ENCODE assay signal across 9 cellular contexts in genomic region chr2:240024766-240025165, GRCh38. TPM values are rescaled to one million over a fixed set of nuclear protein-coding genes. Genes with fewer than 3 reads are reported as not detected.
DNase-seq lines count a peak whose midpoint lies in the region; ATAC-seq and TF ChIP-seq lines count a peak whose summit lies in the region.
"Had no signal": no experiment of that assay in that cellular context is flagged by ENCODE, and none has a peak within 500 bp of the region (broad histone marks: within the 10 kb centered on the region; RNA-seq: fewer than 3 reads in every experiment).

No MANE protein-coding gene starts in this region.

- H3F3A ChIP-seq in Loucy (ENCODE audit: low read depth), result peaks cover 3% of the 10 kb centered on the region; the same call in 1 of the 2 replicates

- H3K36me3 Mint-ChIP-seq in activated naive CD8-positive, alpha-beta T cell, result peaks cover 8% of the 10 kb centered on the region

- no peak for TF ChIP-seq POLR2A in spleen (IDR thresholded peaks at IDR 0.05)

- intact Hi-C loops in spleen (cut with DNase I; ENCODE audit: low total_unique reads), result no loop called here

- peak; percentile 7 for DNase-seq in CD1c-positive myeloid dendritic cell (ENCODE audit: extremely low spot score)
- DNase-seq in spleen, result no peak
- no peak for DNase-seq in midbrain (lab: John Stamatoyannopoulos, UW)
- DNase-seq in mesenteric fat pad (ENCODE audit: low spot score), result no peak

- H3K4me3 Mint-ChIP-seq in activated naive CD8-positive, alpha-beta T cell, result peak overlapping the region; percentile 99

- H3K9ac ChIP-seq in Loucy (ENCODE audit: low read depth, low read length, poor library complexity, severe bottlenecking), result peak overlapping the region; percentile 76
- H3K9ac ChIP-seq in iPS-15b (ENCODE audit: low read depth, low read length), result peak overlapping the region; percentile 57

- H3K9me2 ChIP-seq in Loucy (replicated peaks; ENCODE audit: low read depth, low read length), result no peaks in the 10 kb centered on the region

- no peak overlapping the region for H2AFZ ChIP-seq in Loucy (ENCODE audit: low read length)

- H3K9me3 ChIP-seq in Loucy (ENCODE audit: insufficient read depth, low read depth, low read length), result no peaks in the 10 kb centered on the region
- H3K9me3 ChIP-seq in iPS-15b (ENCODE audit: control insufficient read depth, insufficient read depth, low read length), result no peaks in the 10 kb centered on the region
- no peaks in the 10 kb centered on the region for H3K9me3 ChIP-seq in spleen

- peak overlapping the region; percentile 98 for H3K27ac Mint-ChIP-seq in activated naive CD8-positive, alpha-beta T cell

- peaks cover 24% of the 10 kb centered on the region for H3K4me1 ChIP-seq in Loucy (ENCODE audit: insufficient read depth, low read length, poor library complexity, severe bottlenecking)
- H3K4me1 ChIP-seq in iPS-15b (ENCODE audit: control insufficient read depth, insufficient read depth, low read length), result no peaks in the 10 kb centered on the region
- peaks cover 11 to 42% (median 29%) of the 10 kb centered on the region in 6 donors for H3K4me1 ChIP-seq in spleen

- 0 to 1% (median 0%) methylated on average over 12 to 22 of the region's 22 CpGs for WGBS in spleen, 5 donors

- H3K79me2 ChIP-seq in Loucy (ENCODE audit: insufficient read depth, low read length), result peaks cover 49% of the 10 kb centered on the region

- TF ChIP-seq CTCF in Loucy (conservative IDR thresholded peaks at IDR 0.05; ENCODE audit: low read length) (no peak), spleen (IDR thresholded peaks at IDR 0.05 in 8 of 11, conservative IDR thresholded peaks at IDR 0.05 in 3 of 11) (no peak)

- peak overlapping the region; percentile 88 for H3K4me3 ChIP-seq in Loucy (ENCODE audit: low read length, poor library complexity, severe bottlenecking)
- peak overlapping the region; percentile 62 for H3K4me3 ChIP-seq in iPS-15b (ENCODE audit: low read depth, low read length)
- H3K4me3 ChIP-seq in spleen, result peak overlapping the region; percentile 80 to 97 (median 90)

- H3K27ac ChIP-seq in spleen, result peak overlapping the region; percentile 92 to 98 (median 96)

- H3K36me3 ChIP-seq in Loucy (ENCODE audit: insufficient read depth, low read length) (peaks cover 16% of the 10 kb centered on the region; the same call in 1 of the 2 replicates), iPS-15b (ENCODE audit: control insufficient read depth, insufficient read depth, low read length) (peaks cover 5% of the 10 kb centered on the region), spleen (peaks cover 0 to 19% (median 15%) of the 10 kb centered on the region in 6 donors)

- peak; percentile 16 for ATAC-seq in GM21515 (IDR thresholded peaks at IDR 0.05; ENCODE audit: unreplicated experiment)

- H3K4me1 Mint-ChIP-seq in activated naive CD8-positive, alpha-beta T cell (ENCODE audit: low read depth), result peaks cover 25% of the 10 kb centered on the region

- no peaks in the 10 kb centered on the region for H3K27me3 ChIP-seq in Loucy (ENCODE audit: insufficient read depth, low read length, poor library complexity, severe bottlenecking)
- peaks cover 3% of the 10 kb centered on the region for H3K27me3 ChIP-seq in iPS-15b (ENCODE audit: control insufficient read depth, insufficient read depth, low read length)
- no peaks in the 10 kb centered on the region for H3K27me3 ChIP-seq in spleen (replicated peaks in 1 of 7)

- peaks cover 29% of the 10 kb centered on the region for H4K20me1 ChIP-seq in Loucy (ENCODE audit: insufficient read depth, low read length, poor library complexity, severe bottlenecking)

- peak overlapping the region; percentile 89 for H3K4me2 ChIP-seq in Loucy (ENCODE audit: low read depth, low read length, poor library complexity, severe bottlenecking)

- no peaks in the 10 kb centered on the region for H3K27me3 Mint-ChIP-seq in activated naive CD8-positive, alpha-beta T cell

- no peaks in the 10 kb centered on the region for H3K9me3 Mint-ChIP-seq in activated naive CD8-positive, alpha-beta T cell (ENCODE audit: low read depth)

RNA-seq across cellular contexts. Expression of gene NDUFA10, which starts 0.4 kb away (rescaled TPM):
- total RNA-seq in spleen (100 to 1,000 TPM in 3 of 7 donors, 10 to 100 TPM in 4; 66.2 to 113 (median 95.1) TPM), mesenteric fat pad (96.8 TPM)
- polyA plus RNA-seq in spleen, result 10 to 100 TPM; 61.4 to 94.1 (median 62.9) TPM

RNA-seq across cellular contexts. Expression of gene OR6B2, which starts 5.5 kb away (rescaled TPM):
- total RNA-seq in spleen, result not detected
- polyA plus RNA-seq in spleen, result not detected
- not detected for total RNA-seq in mesenteric fat pad
- total RNA-seq: LHCN-M2 had no signal

RNA-seq across cellular contexts. Expression of gene OR6B3, which starts 28.6 kb away (rescaled TPM):
- total RNA-seq in spleen (not detected), mesenteric fat pad (not detected)
- polyA plus RNA-seq in spleen, result not detected
- total RNA-seq: LHCN-M2 had no signal
